In genomic region chrX:73979551-73980131, GRCh38 we compare ENCODE assay signal across 22 cellular contexts.
"Had no signal": no experiment of that assay in that cellular context is flagged by ENCODE, and none has a peak within 500 bp of the region (broad histone marks: within the 10 kb centered on the region; RNA-seq: fewer than 3 reads in every experiment).

No MANE protein-coding gene starts in this region.

- H3K9me3 Mint-ChIP-seq: activated CD8-positive, alpha-beta T cell treated with anti-CD3 and anti-CD28 coated beads for 36 hours; activated naive CD8-positive, alpha-beta T cell treated with anti-CD3 and anti-CD28 coated beads for 36 hours; activated T-cell treated with anti-CD3 and anti-CD28 coated beads, Interleukin-2, amount 50 U/mL, for 72 hours had no signal

- H3K36me3 ChIP-seq: gastrocnemius medialis, prostate gland had no signal

- ATAC-seq: activated CD8-positive, alpha-beta T cell treated with anti-CD3 and anti-CD28 coated beads for 36 hours; activated T-cell treated with anti-CD3 and anti-CD28 coated beads, Interleukin-2, amount 50 U/mL, for 72 hours; gastrocnemius medialis; heart left ventricle; left colon; right cardiac atrium had no signal

- DNase-seq: activated CD4-positive, alpha-beta T cell treated with anti-CD3 and anti-CD28 coated beads for 4 hours; activated CD8-positive, alpha-beta T cell treated with anti-CD3 and anti-CD28 coated beads for 36 hours; activated gamma-delta T cell; activated naive CD8-positive, alpha-beta T cell treated with anti-CD3 and anti-CD28 coated beads for 36 hours; activated T-cell treated with anti-CD3 and anti-CD28 coated beads, Interleukin-2, amount 50 U/mL, for 72 hours; amygdala; cerebellar nuclear complex; erythroblast; gastrocnemius medialis; heart left ventricle; left colon; occipital lobe; right cardiac atrium; stimulated activated CD4-positive, alpha-beta T cell treated with anti-CD3 and anti-CD28 coated beads, Interleukin-15, amount 100 ng/mL, for 24 hours; stimulated activated CD4-positive, alpha-beta T cell treated with anti-CD3 and anti-CD28 coated beads, Interleukin-4, amount 100 ng/mL, for 24 hours; stimulated activated naive CD4-positive, alpha-beta T cell treated with Interleukin-2 at 50 U/mL for 16 hours; T-helper 2 cell; trophoblast cell had no signal

- H3K9me3 ChIP-seq: gastrocnemius medialis, heart left ventricle, prostate gland had no signal

- H3K27me3 ChIP-seq: gastrocnemius medialis, heart left ventricle had no signal

- H3K4me3 ChIP-seq: gastrocnemius medialis, heart left ventricle, lung, prostate gland, skin epidermis had no signal

- H3K27ac ChIP-seq: gastrocnemius medialis, heart left ventricle, prostate gland, skin epidermis had no signal

- H3K4me1 ChIP-seq: gastrocnemius medialis, heart left ventricle, prostate gland had no signal

- H3K27me3 Mint-ChIP-seq: activated CD8-positive, alpha-beta T cell treated with anti-CD3 and anti-CD28 coated beads for 36 hours; activated naive CD8-positive, alpha-beta T cell treated with anti-CD3 and anti-CD28 coated beads for 36 hours; brain had no signal

- H3K4me3 Mint-ChIP-seq: activated CD8-positive, alpha-beta T cell treated with anti-CD3 and anti-CD28 coated beads for 36 hours; activated naive CD8-positive, alpha-beta T cell treated with anti-CD3 and anti-CD28 coated beads for 36 hours; activated T-cell treated with anti-CD3 and anti-CD28 coated beads, Interleukin-2, amount 50 U/mL, for 72 hours; brain had no signal

- H3K27ac Mint-ChIP-seq: activated CD8-positive, alpha-beta T cell treated with anti-CD3 and anti-CD28 coated beads for 36 hours; activated naive CD8-positive, alpha-beta T cell treated with anti-CD3 and anti-CD28 coated beads for 36 hours; activated T-cell treated with anti-CD3 and anti-CD28 coated beads, Interleukin-2, amount 50 U/mL, for 72 hours had no signal
